In genomic region chr6:155338237-155338636, GRCh38 we compare ENCODE assay signal across 8 cellular contexts. TPM values are rescaled to one million over a fixed set of nuclear protein-coding genes. Genes with fewer than 3 reads are reported as not detected.
DNase-seq lines count a peak whose midpoint lies in the region; ATAC-seq and TF ChIP-seq lines count a peak whose summit lies in the region.
"Not testable (repeated sequence)": the region's sequence is repeated elsewhere in the genome, so short reads cannot be mapped to it uniquely, and the experiment has no call there.

No MANE protein-coding gene starts in this region.

- intact Hi-C loops in activated CD4-positive, alpha-beta T cell treated with anti-CD3 and anti-CD28 coated beads for 36 hours (cut with DNase I, micrococcal nuclease); activated CD8-positive, alpha-beta T cell treated with anti-CD3 and anti-CD28 coated beads for 36 hours (cut with micrococcal nuclease); activated T-helper 2 cell treated with anti-CD3 and anti-CD28 coated beads, Interferon-gamma antibody, Interleukin-2, Interleukin-4, amounts not matched to agents 10 μg/mL and 5 μg/mL and 100 μg/mL, durations not matched to agents 14 hours and 24 hours and 36 hours (cut with micrococcal nuclease): not testable (repeated sequence)
- intact Hi-C loops in naive thymus-derived CD4-positive, alpha-beta T cell (cut with micrococcal nuclease): loop anchor here in 1 of 2 donors (1.0 kb wide), 1 partner anchor 24 kb away; the partner anchor contains the start of gene TFB1M

- H3K4me1 Mint-ChIP-seq in CD4-positive, CD25-positive, alpha-beta regulatory T cell: peaks cover 12 to 39% (median 27%) of the 10 kb centered on the region in 4 donors
- H3K4me1 Mint-ChIP-seq in T-cell: peaks cover 28 to 46% (median 39%) of the 10 kb centered on the region in 3 donors
- peaks cover 32% of the 10 kb centered on the region for H3K4me1 Mint-ChIP-seq in activated CD4-positive, alpha-beta T cell treated with anti-CD3 and anti-CD28 coated beads for 36 hours
- peaks cover 33% of the 10 kb centered on the region for H3K4me1 Mint-ChIP-seq in activated CD8-positive, alpha-beta T cell treated with anti-CD3 and anti-CD28 coated beads for 36 hours (ENCODE audit: low read depth)
- peaks cover 21% of the 10 kb centered on the region for H3K4me1 Mint-ChIP-seq in activated T-helper 2 cell treated with anti-CD3 and anti-CD28 coated beads, Interferon-gamma antibody, Interleukin-2, Interleukin-4, amounts not matched to agents 10 μg/mL and 5 μg/mL and 100 μg/mL, durations not matched to agents 14 hours and 24 hours and 36 hours (ENCODE audit: low read depth)
- peaks cover 47% of the 10 kb centered on the region for H3K4me1 Mint-ChIP-seq in activated naive CD8-positive, alpha-beta T cell treated with anti-CD3 and anti-CD28 coated beads, Interleukin-2, amount 50 U/mL, for 24 hours
- H3K4me1 Mint-ChIP-seq in naive thymus-derived CD4-positive, alpha-beta T cell: peaks cover 20 to 55% (median 30%) of the 10 kb centered on the region in 7 donors

- POLR2A ChIA-PET in T-cell (lab: Charles Lee); naive thymus-derived CD4-positive, alpha-beta T cell (lab: Charles Lee): not testable (repeated sequence)
- POLR2A ChIA-PET in activated CD4-positive, alpha-beta T cell treated with anti-CD3 and anti-CD28 coated beads for 36 hours (lab: Charles Lee): interaction anchor here (0.6 kb wide), 1 partner anchor 994 kb away, joined by 4 read pairs; no protein-coding TSS in a partner anchor
- POLR2A ChIA-PET in activated CD8-positive, alpha-beta T cell treated with anti-CD3 and anti-CD28 coated beads for 36 hours (lab: Charles Lee): interaction anchor here (1.0 kb wide), 1 partner anchor 80 kb away, joined by 3 read pairs; no protein-coding TSS in a partner anchor

- not testable (repeated sequence) for H3K4me3 ChIP-seq in CD4-positive, CD25-positive, alpha-beta regulatory T cell (ENCODE audit: low read depth, low read length); naive thymus-derived CD4-positive, alpha-beta T cell (ENCODE audit: low read length)

- not testable (repeated sequence) for H3K27me3 ChIP-seq in CD4-positive, CD25-positive, alpha-beta regulatory T cell (ENCODE audit: control insufficient read depth, insufficient read depth, low read length); naive thymus-derived CD4-positive, alpha-beta T cell (ENCODE audit: control insufficient read depth in 2 of 2, insufficient read depth in 2 of 2, low read length in 2 of 2)

- CTCF ChIA-PET in T-cell (lab: Charles Lee): interaction anchor here (0.5 to 1.9 kb wide), 4 partner anchors 8 to 1986 kb away, joined by 3 to 9 read pairs (median 4); no protein-coding TSS in a partner anchor
- CTCF ChIA-PET in activated CD4-positive, alpha-beta T cell treated with anti-CD3 and anti-CD28 coated beads for 36 hours (lab: Charles Lee): interaction anchor here (1.5 to 3.2 kb wide), 3 partner anchors 9 to 190 kb away, joined by 4 to 13 read pairs (median 6); no protein-coding TSS in a partner anchor
- CTCF ChIA-PET in activated CD8-positive, alpha-beta T cell treated with anti-CD3 and anti-CD28 coated beads for 36 hours (lab: Charles Lee): interaction anchor here (1.0 to 3.2 kb wide), 4 partner anchors 8 to 43 kb away, joined by 3 to 17 read pairs (median 3); no protein-coding TSS in a partner anchor
- CTCF ChIA-PET in naive thymus-derived CD4-positive, alpha-beta T cell (lab: Charles Lee): interaction anchor here (1.9 kb wide), 1 partner anchor 10 kb away, joined by 6 read pairs; no protein-coding TSS in a partner anchor

- H3K36me3 Mint-ChIP-seq in CD4-positive, CD25-positive, alpha-beta regulatory T cell; T-cell; activated naive CD8-positive, alpha-beta T cell treated with anti-CD3 and anti-CD28 coated beads, Interleukin-2, amount 50 U/mL, for 24 hours (ENCODE audit: low read depth): not testable (repeated sequence)
- peaks cover 15% of the 10 kb centered on the region for H3K36me3 Mint-ChIP-seq in activated CD4-positive, alpha-beta T cell treated with anti-CD3 and anti-CD28 coated beads for 36 hours (ENCODE audit: low read depth)
- H3K36me3 Mint-ChIP-seq in activated CD8-positive, alpha-beta T cell treated with anti-CD3 and anti-CD28 coated beads for 36 hours (ENCODE audit: low read depth): peaks cover 25% of the 10 kb centered on the region
- H3K36me3 Mint-ChIP-seq in activated T-helper 2 cell treated with anti-CD3 and anti-CD28 coated beads, Interferon-gamma antibody, Interleukin-2, Interleukin-4, amounts not matched to agents 10 μg/mL and 5 μg/mL and 100 μg/mL, durations not matched to agents 14 hours and 24 hours and 36 hours (ENCODE audit: low read depth): peaks cover 24% of the 10 kb centered on the region
- peaks cover 17 to 45% of the 10 kb centered on the region in 2 donors for H3K36me3 Mint-ChIP-seq in activated naive CD4-positive, alpha-beta T cell treated with anti-CD3 and anti-CD28 coated beads, Interleukin-2, amount 50 U/mL, for 72 hours
- peaks cover 0 to 48% (median 13%) of the 10 kb centered on the region in 5 donors for H3K36me3 Mint-ChIP-seq in naive thymus-derived CD4-positive, alpha-beta T cell

- peaks cover 0 to 24% (median 12%) of the 10 kb centered on the region in 7 donors for H3K9me3 Mint-ChIP-seq in CD4-positive, CD25-positive, alpha-beta regulatory T cell
- peaks cover 4 to 24% (median 9%) of the 10 kb centered on the region in 3 donors for H3K9me3 Mint-ChIP-seq in T-cell
- peaks cover 28% of the 10 kb centered on the region for H3K9me3 Mint-ChIP-seq in activated CD4-positive, alpha-beta T cell treated with anti-CD3 and anti-CD28 coated beads for 36 hours (ENCODE audit: low read depth)
- H3K9me3 Mint-ChIP-seq in activated CD8-positive, alpha-beta T cell treated with anti-CD3 and anti-CD28 coated beads for 36 hours: peaks cover 35% of the 10 kb centered on the region
- H3K9me3 Mint-ChIP-seq in activated T-helper 2 cell treated with anti-CD3 and anti-CD28 coated beads, Interferon-gamma antibody, Interleukin-2, Interleukin-4, amounts not matched to agents 10 μg/mL and 5 μg/mL and 100 μg/mL, durations not matched to agents 14 hours and 24 hours and 36 hours: peaks cover 48% of the 10 kb centered on the region
- H3K9me3 Mint-ChIP-seq in activated naive CD4-positive, alpha-beta T cell treated with anti-CD3 and anti-CD28 coated beads, Interleukin-2, amount 50 U/mL, for 72 hours: peaks cover 19 to 30% of the 10 kb centered on the region in 2 donors
- peaks cover 26% of the 10 kb centered on the region for H3K9me3 Mint-ChIP-seq in activated naive CD8-positive, alpha-beta T cell treated with anti-CD3 and anti-CD28 coated beads, Interleukin-2, amount 50 U/mL, for 24 hours
- peaks cover 0 to 46% (median 16%) of the 10 kb centered on the region in 11 donors for H3K9me3 Mint-ChIP-seq in naive thymus-derived CD4-positive, alpha-beta T cell

- peaks cover 2 to 10% of the 10 kb centered on the region in 2 experiments for H3K9me3 ChIP-seq in CD4-positive, CD25-positive, alpha-beta regulatory T cell (ENCODE audit: control insufficient read depth in 2 of 2, low read length in 2 of 2)
- H3K9me3 ChIP-seq in naive thymus-derived CD4-positive, alpha-beta T cell (ENCODE audit: control insufficient read depth in 2 of 3, low read length in 3 of 3): not testable (repeated sequence)

- H3K4me1 ChIP-seq in CD4-positive, CD25-positive, alpha-beta regulatory T cell (ENCODE audit: control insufficient read depth, insufficient read depth, low read length, poor library complexity, severe bottlenecking): not testable (repeated sequence)
- peaks cover 0 to 21% of the 10 kb centered on the region in 2 donors for H3K4me1 ChIP-seq in naive thymus-derived CD4-positive, alpha-beta T cell (ENCODE audit: control insufficient read depth in 2 of 2, insufficient read depth in 2 of 2, low read length in 2 of 2)

- not testable (repeated sequence) for TF ChIP-seq CTCF in activated CD8-positive, alpha-beta T cell treated with anti-CD3 and anti-CD28 coated beads for 36 hours (IDR thresholded peaks at IDR 0.05)

- not testable (repeated sequence) for H3K36me3 ChIP-seq in CD4-positive, CD25-positive, alpha-beta regulatory T cell (ENCODE audit: control insufficient read depth, insufficient read depth, low read length); naive thymus-derived CD4-positive, alpha-beta T cell (ENCODE audit: control insufficient read depth in 2 of 3, insufficient read depth in 3 of 3, low read length in 3 of 3)

- not testable (repeated sequence) for H3K27ac ChIP-seq in CD4-positive, CD25-positive, alpha-beta regulatory T cell (ENCODE audit: insufficient read depth, low read length, poor library complexity, severe bottlenecking); naive thymus-derived CD4-positive, alpha-beta T cell (ENCODE audit: low read depth, low read length)

- H3K4me3 Mint-ChIP-seq in CD4-positive, CD25-positive, alpha-beta regulatory T cell: peak overlapping the region; percentile 17 to 68 (median 34)
- H3K4me3 Mint-ChIP-seq in T-cell: peak overlapping the region in 1 of 3 donors; percentile 45
- H3K4me3 Mint-ChIP-seq in activated CD4-positive, alpha-beta T cell treated with anti-CD3 and anti-CD28 coated beads for 36 hours; activated CD8-positive, alpha-beta T cell treated with anti-CD3 and anti-CD28 coated beads for 36 hours; activated T-helper 2 cell treated with anti-CD3 and anti-CD28 coated beads, Interferon-gamma antibody, Interleukin-2, Interleukin-4, amounts not matched to agents 10 μg/mL and 5 μg/mL and 100 μg/mL, durations not matched to agents 14 hours and 24 hours and 36 hours (ENCODE audit: low read depth); activated naive CD8-positive, alpha-beta T cell treated with anti-CD3 and anti-CD28 coated beads, Interleukin-2, amount 50 U/mL, for 24 hours: not testable (repeated sequence)
- H3K4me3 Mint-ChIP-seq in naive thymus-derived CD4-positive, alpha-beta T cell: peak overlapping the region in 8 of 10 donors; percentile 1 to 67 (median 47)

- peak overlapping the region in 2 of 3 donors; percentile 4 to 7 for H3K27ac Mint-ChIP-seq in CD4-positive, CD25-positive, alpha-beta regulatory T cell
- H3K27ac Mint-ChIP-seq in T-cell: peak overlapping the region; percentile 16 to 34
- peak overlapping the region; percentile 37 for H3K27ac Mint-ChIP-seq in activated CD4-positive, alpha-beta T cell treated with anti-CD3 and anti-CD28 coated beads for 36 hours
- peak overlapping the region; percentile 55 for H3K27ac Mint-ChIP-seq in activated CD8-positive, alpha-beta T cell treated with anti-CD3 and anti-CD28 coated beads for 36 hours
- peak overlapping the region; percentile 21 for H3K27ac Mint-ChIP-seq in activated T-helper 2 cell treated with anti-CD3 and anti-CD28 coated beads, Interferon-gamma antibody, Interleukin-2, Interleukin-4, amounts not matched to agents 10 μg/mL and 5 μg/mL and 100 μg/mL, durations not matched to agents 14 hours and 24 hours and 36 hours
- H3K27ac Mint-ChIP-seq in activated naive CD4-positive, alpha-beta T cell treated with anti-CD3 and anti-CD28 coated beads, Interleukin-2, amount 50 U/mL, for 72 hours: peak overlapping the region; percentile 12 to 50
- peak overlapping the region; percentile 6 for H3K27ac Mint-ChIP-seq in activated naive CD8-positive, alpha-beta T cell treated with anti-CD3 and anti-CD28 coated beads, Interleukin-2, amount 50 U/mL, for 24 hours
- H3K27ac Mint-ChIP-seq in naive thymus-derived CD4-positive, alpha-beta T cell: peak overlapping the region; percentile 0 to 74 (median 49)

- not testable (repeated sequence) for ATAC-seq in CD4-positive, CD25-positive, alpha-beta regulatory T cell (ENCODE audit: low read depth in 2 of 2); T-cell (replicated peaks in 1 of 4); activated CD4-positive, alpha-beta T cell treated with anti-CD3 and anti-CD28 coated beads for 36 hours; activated CD8-positive, alpha-beta T cell treated with anti-CD3 and anti-CD28 coated beads for 36 hours; activated naive CD4-positive, alpha-beta T cell treated with anti-CD3 and anti-CD28 coated beads, Interleukin-2, amount 50 U/mL, for 72 hours; activated naive CD8-positive, alpha-beta T cell treated with anti-CD3 and anti-CD28 coated beads, Interleukin-2, amount 50 U/mL, for 24 hours; naive thymus-derived CD4-positive, alpha-beta T cell

- peak in 2 of 3 donors; percentile 21 to 59 for DNase-seq in CD4-positive, CD25-positive, alpha-beta regulatory T cell
- not testable (repeated sequence) for DNase-seq in T-cell; activated CD4-positive, alpha-beta T cell treated with anti-CD3 and anti-CD28 coated beads for 36 hours; activated CD8-positive, alpha-beta T cell treated with anti-CD3 and anti-CD28 coated beads for 36 hours; activated T-helper 2 cell treated with anti-CD3 and anti-CD28 coated beads, Interferon-gamma antibody, Interleukin-2, Interleukin-4, amounts not matched to agents 10 μg/mL and 5 μg/mL and 100 μg/mL, durations not matched to agents 14 hours and 24 hours and 36 hours (ENCODE audit: low spot score); activated naive CD4-positive, alpha-beta T cell treated with anti-CD3 and anti-CD28 coated beads, Interleukin-2, amount 50 U/mL, for 72 hours (ENCODE audit: low spot score in 2 of 2); activated naive CD8-positive, alpha-beta T cell treated with anti-CD3 and anti-CD28 coated beads, Interleukin-2, amount 50 U/mL, for 24 hours
- peak in 6 of 9 donors; percentile 18 to 52 (median 36) for DNase-seq in naive thymus-derived CD4-positive, alpha-beta T cell

- H3K27me3 Mint-ChIP-seq in CD4-positive, CD25-positive, alpha-beta regulatory T cell; T-cell; activated CD4-positive, alpha-beta T cell treated with anti-CD3 and anti-CD28 coated beads for 36 hours; activated CD8-positive, alpha-beta T cell treated with anti-CD3 and anti-CD28 coated beads for 36 hours; activated T-helper 2 cell treated with anti-CD3 and anti-CD28 coated beads, Interferon-gamma antibody, Interleukin-2, Interleukin-4, amounts not matched to agents 10 μg/mL and 5 μg/mL and 100 μg/mL, durations not matched to agents 14 hours and 24 hours and 36 hours (ENCODE audit: low read depth); activated naive CD8-positive, alpha-beta T cell treated with anti-CD3 and anti-CD28 coated beads, Interleukin-2, amount 50 U/mL, for 24 hours; naive thymus-derived CD4-positive, alpha-beta T cell: not testable (repeated sequence)

RNA-seq across cellular contexts. Expression of gene TFB1M, which starts 24.0 kb away (rescaled TPM):
- total RNA-seq in CD4-positive, CD25-positive, alpha-beta regulatory T cell: 17.7 TPM
- polyA plus RNA-seq in CD4-positive, CD25-positive, alpha-beta regulatory T cell: 10 to 100 TPM; 10.5 to 26.5 (median 18.3) TPM
- total RNA-seq in T-cell: 10 to 100 TPM; 19.9 to 31.1 (median 26.8) TPM
- total RNA-seq in activated CD4-positive, alpha-beta T cell treated with anti-CD3 and anti-CD28 coated beads for 36 hours: 10 to 100 TPM; 45.5 to 56.4 TPM
- 10 to 100 TPM; 70.9 to 76.6 TPM for total RNA-seq in activated CD8-positive, alpha-beta T cell treated with anti-CD3 and anti-CD28 coated beads for 36 hours
- 32.5 and 39.8 TPM in 2 replicates for total RNA-seq in activated T-helper 2 cell treated with anti-CD3 and anti-CD28 coated beads, Interferon-gamma antibody, Interleukin-2, Interleukin-4, amounts not matched to agents 10 μg/mL and 5 μg/mL and 100 μg/mL, durations not matched to agents 14 hours and 24 hours and 36 hours
- total RNA-seq in activated naive CD4-positive, alpha-beta T cell treated with anti-CD3 and anti-CD28 coated beads, Interleukin-2, amount 50 U/mL, for 72 hours: 10 to 100 TPM; 44.7 to 49.2 TPM
- 10 to 100 TPM; 20.5 to 45.4 (median 29.7) TPM for total RNA-seq in naive thymus-derived CD4-positive, alpha-beta T cell
- 10 to 100 TPM; 15.8 to 27.1 TPM for polyA plus RNA-seq in naive thymus-derived CD4-positive, alpha-beta T cell
